Comparison of ENCODE assay signal across 1 cellular context in the genomic region with DNA sequence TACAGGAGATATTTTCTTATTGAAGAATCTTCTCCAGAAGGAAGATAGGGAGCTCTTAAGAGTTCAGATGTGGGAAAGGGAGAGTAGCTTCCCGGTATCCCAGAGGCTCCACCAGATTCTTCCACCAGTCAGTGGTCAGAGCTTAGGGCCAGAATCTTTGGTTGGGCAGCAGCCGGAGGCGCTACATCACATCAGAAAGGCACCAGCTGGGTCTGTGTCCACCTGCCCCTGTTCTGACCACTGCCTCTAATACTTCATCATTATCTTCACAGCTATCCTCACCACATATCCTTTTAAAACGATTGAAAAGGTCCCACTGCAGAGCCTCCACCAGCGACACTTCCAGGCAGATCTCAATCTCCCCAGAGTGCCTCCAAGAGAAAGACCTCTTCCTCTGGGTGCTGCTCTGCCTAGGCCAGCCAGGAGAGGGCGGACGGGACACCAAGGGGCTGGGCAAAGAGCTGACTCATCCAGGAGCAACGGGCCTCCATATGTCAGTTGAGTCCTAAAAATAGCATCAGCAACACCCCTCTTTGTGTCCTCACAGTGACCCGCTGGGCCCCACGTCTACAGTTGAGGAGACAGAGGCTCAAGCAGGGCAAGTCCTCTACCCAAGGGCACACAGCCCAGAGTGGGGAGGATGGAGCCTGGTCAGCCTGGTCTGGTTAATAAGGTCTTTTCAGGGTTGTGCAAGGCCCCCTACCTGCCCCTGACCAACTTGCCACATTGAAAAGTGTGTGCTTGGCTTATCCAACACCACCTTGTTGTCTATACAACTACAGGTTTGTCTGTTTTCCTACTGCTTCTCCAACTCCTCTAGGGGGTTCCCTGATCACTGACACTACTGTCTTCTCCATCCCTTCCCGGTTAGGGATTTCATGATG.
TF ChIP-seq lines count a peak whose summit lies in the region.

No MANE protein-coding gene starts in this region.

TF ChIP-seq in K562, 482 proteins besides CTCF, POLR2A, EP300 and RAD21 (continued from another document and continues in another):
- TF ChIP-seq, protein P1, sequence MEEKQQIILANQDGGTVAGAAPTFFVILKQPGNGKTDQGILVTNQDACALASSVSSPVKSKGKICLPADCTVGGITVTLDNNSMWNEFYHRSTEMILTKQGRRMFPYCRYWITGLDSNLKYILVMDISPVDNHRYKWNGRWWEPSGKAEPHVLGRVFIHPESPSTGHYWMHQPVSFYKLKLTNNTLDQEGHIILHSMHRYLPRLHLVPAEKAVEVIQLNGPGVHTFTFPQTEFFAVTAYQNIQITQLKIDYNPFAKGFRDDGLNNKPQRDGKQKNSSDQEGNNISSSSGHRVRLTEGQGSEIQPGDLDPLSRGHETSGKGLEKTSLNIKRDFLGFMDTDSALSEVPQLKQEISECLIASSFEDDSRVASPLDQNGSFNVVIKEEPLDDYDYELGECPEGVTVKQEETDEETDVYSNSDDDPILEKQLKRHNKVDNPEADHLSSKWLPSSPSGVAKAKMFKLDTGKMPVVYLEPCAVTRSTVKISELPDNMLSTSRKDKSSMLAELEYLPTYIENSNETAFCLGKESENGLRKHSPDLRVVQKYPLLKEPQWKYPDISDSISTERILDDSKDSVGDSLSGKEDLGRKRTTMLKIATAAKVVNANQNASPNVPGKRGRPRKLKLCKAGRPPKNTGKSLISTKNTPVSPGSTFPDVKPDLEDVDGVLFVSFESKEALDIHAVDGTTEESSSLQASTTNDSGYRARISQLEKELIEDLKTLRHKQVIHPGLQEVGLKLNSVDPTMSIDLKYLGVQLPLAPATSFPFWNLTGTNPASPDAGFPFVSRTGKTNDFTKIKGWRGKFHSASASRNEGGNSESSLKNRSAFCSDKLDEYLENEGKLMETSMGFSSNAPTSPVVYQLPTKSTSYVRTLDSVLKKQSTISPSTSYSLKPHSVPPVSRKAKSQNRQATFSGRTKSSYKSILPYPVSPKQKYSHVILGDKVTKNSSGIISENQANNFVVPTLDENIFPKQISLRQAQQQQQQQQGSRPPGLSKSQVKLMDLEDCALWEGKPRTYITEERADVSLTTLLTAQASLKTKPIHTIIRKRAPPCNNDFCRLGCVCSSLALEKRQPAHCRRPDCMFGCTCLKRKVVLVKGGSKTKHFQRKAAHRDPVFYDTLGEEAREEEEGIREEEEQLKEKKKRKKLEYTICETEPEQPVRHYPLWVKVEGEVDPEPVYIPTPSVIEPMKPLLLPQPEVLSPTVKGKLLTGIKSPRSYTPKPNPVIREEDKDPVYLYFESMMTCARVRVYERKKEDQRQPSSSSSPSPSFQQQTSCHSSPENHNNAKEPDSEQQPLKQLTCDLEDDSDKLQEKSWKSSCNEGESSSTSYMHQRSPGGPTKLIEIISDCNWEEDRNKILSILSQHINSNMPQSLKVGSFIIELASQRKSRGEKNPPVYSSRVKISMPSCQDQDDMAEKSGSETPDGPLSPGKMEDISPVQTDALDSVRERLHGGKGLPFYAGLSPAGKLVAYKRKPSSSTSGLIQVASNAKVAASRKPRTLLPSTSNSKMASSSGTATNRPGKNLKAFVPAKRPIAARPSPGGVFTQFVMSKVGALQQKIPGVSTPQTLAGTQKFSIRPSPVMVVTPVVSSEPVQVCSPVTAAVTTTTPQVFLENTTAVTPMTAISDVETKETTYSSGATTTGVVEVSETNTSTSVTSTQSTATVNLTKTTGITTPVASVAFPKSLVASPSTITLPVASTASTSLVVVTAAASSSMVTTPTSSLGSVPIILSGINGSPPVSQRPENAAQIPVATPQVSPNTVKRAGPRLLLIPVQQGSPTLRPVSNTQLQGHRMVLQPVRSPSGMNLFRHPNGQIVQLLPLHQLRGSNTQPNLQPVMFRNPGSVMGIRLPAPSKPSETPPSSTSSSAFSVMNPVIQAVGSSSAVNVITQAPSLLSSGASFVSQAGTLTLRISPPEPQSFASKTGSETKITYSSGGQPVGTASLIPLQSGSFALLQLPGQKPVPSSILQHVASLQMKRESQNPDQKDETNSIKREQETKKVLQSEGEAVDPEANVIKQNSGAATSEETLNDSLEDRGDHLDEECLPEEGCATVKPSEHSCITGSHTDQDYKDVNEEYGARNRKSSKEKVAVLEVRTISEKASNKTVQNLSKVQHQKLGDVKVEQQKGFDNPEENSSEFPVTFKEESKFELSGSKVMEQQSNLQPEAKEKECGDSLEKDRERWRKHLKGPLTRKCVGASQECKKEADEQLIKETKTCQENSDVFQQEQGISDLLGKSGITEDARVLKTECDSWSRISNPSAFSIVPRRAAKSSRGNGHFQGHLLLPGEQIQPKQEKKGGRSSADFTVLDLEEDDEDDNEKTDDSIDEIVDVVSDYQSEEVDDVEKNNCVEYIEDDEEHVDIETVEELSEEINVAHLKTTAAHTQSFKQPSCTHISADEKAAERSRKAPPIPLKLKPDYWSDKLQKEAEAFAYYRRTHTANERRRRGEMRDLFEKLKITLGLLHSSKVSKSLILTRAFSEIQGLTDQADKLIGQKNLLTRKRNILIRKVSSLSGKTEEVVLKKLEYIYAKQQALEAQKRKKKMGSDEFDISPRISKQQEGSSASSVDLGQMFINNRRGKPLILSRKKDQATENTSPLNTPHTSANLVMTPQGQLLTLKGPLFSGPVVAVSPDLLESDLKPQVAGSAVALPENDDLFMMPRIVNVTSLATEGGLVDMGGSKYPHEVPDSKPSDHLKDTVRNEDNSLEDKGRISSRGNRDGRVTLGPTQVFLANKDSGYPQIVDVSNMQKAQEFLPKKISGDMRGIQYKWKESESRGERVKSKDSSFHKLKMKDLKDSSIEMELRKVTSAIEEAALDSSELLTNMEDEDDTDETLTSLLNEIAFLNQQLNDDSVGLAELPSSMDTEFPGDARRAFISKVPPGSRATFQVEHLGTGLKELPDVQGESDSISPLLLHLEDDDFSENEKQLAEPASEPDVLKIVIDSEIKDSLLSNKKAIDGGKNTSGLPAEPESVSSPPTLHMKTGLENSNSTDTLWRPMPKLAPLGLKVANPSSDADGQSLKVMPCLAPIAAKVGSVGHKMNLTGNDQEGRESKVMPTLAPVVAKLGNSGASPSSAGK (IDR thresholded peaks at IDR 0.05), result peak; percentile 50
- peak; percentile 58 for TF ChIP-seq RBFOX2 (IDR thresholded peaks at IDR 0.05; ENCODE audit: low read depth, low read length)
- 0 out of 2 replicates have a peak, but pooled peaks have one; percentile 14 for TF ChIP-seq NR1H2 (CRISPR knock-in tag; IDR thresholded peaks at IDR 0.05)
- peak; percentile 98 for TF ChIP-seq JUND (IDR thresholded peaks at IDR 0.05; ENCODE audit: borderline replicate concordance, low read depth, low read length)
- peak; percentile 97; the same call in 2 of the 3 replicates for TF ChIP-seq JUND (tag; IDR thresholded peaks at IDR 0.05; ENCODE audit: borderline replicate concordance, low read depth, low read length)
- TF ChIP-seq RBM25 (IDR thresholded peaks at IDR 0.05; ENCODE audit: low read depth, low read length, severe bottlenecking), result no peak
- no peak for TF ChIP-seq SMAD2 (IDR thresholded peaks at IDR 0.05; ENCODE audit: low read depth, low read length)
- TF ChIP-seq ZNF121 (CRISPR knock-in tag; conservative IDR thresholded peaks at IDR 0.05), result no peak
- no peak for TF ChIP-seq FOXO4 (CRISPR knock-in tag; IDR thresholded peaks at IDR 0.05)
- peak; percentile 93 for TF ChIP-seq ATF3 (IDR thresholded peaks at IDR 0.05)
- peak; percentile 89 for TF ChIP-seq ATF3 (CRISPR knock-in tag; conservative IDR thresholded peaks at IDR 0.05)
- peak in 1 of 2 experiments; percentile 83; a peak in 2 of 4 replicates for TF ChIP-seq ZNF639 (CRISPR knock-in tag; conservative IDR thresholded peaks at IDR 0.05 in 1 of 2, IDR thresholded peaks at IDR 0.05 in 1 of 2)
- no peak for TF ChIP-seq SREBF2 (CRISPR knock-in tag; IDR thresholded peaks at IDR 0.05)
- TF ChIP-seq CTBP1 (IDR thresholded peaks at IDR 0.05; ENCODE audit: borderline replicate concordance), result peak; percentile 94
- TF ChIP-seq, protein P2, sequence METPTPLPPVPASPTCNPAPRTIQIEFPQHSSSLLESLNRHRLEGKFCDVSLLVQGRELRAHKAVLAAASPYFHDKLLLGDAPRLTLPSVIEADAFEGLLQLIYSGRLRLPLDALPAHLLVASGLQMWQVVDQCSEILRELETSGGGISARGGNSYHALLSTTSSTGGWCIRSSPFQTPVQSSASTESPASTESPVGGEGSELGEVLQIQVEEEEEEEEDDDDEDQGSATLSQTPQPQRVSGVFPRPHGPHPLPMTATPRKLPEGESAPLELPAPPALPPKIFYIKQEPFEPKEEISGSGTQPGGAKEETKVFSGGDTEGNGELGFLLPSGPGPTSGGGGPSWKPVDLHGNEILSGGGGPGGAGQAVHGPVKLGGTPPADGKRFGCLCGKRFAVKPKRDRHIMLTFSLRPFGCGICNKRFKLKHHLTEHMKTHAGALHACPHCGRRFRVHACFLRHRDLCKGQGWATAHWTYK (CRISPR knock-in tag; IDR thresholded peaks at IDR 0.05), result peak; percentile 91
- TF ChIP-seq KLF13 (tag; IDR thresholded peaks at IDR 0.05; ENCODE audit: borderline replicate concordance, low read depth), result peak; percentile 58; the same call in 1 of the 2 replicates
- TF ChIP-seq ZNF347 (CRISPR knock-in tag; IDR thresholded peaks at IDR 0.05; ENCODE audit: low read depth), result no peak
- no peak for TF ChIP-seq ZNF830 (CRISPR knock-in tag; IDR thresholded peaks at IDR 0.05)
- TF ChIP-seq TBP (optimal IDR thresholded peaks at IDR 0.05; ENCODE audit: low read depth, low read length), result peak; percentile 27
- no peak for TF ChIP-seq ELK3 (CRISPR knock-in tag; IDR thresholded peaks at IDR 0.05)
- TF ChIP-seq ZMIZ1 (IDR thresholded peaks at IDR 0.05; ENCODE audit: low read depth in 2 of 2, low read length in 2 of 2), result no peak
- no peak for TF ChIP-seq PCBP2 (IDR thresholded peaks at IDR 0.05; ENCODE audit: low read depth, low read length, poor library complexity, severe bottlenecking)
- 0 out of 2 replicates have a peak, but pooled peaks have one; percentile 8 for TF ChIP-seq ZNF384 (IDR thresholded peaks at IDR 0.05; ENCODE audit: low read depth, low read length)
